Comparison of ENCODE assay signal across 8 cellular contexts in genomic region chr6:111210074-111210729, GRCh38.
DNase-seq lines count a peak whose midpoint lies in the region; ATAC-seq and TF ChIP-seq lines count a peak whose summit lies in the region.

No MANE protein-coding gene starts in this region.

- ATAC-seq in HG03196 (IDR thresholded peaks at IDR 0.05; ENCODE audit: unreplicated experiment), result no peak

- DNase-seq in DMS 273 (lab: John Stamatoyannopoulos, UW; ENCODE audit: unreplicated experiment) (peak; percentile 80), GM19240 (ENCODE audit: insufficient read length, low spot score) (peak; percentile 35), LNCaP clone FGC (ENCODE audit: low read depth) (peak; percentile 25), RKO (ENCODE audit: low spot score) (peak; percentile 76), T47D (ENCODE audit: low read depth in 1 of 2, low spot score in 1 of 2) (peak; percentile 31 to 69), kidney epithelial cell (ENCODE audit: low read depth) (peak; percentile 23), superior temporal gyrus (ENCODE audit: extremely low spot score) (peak; percentile 84)

- TF ChIP-seq CTCF in LNCaP clone FGC (IDR thresholded peaks at IDR 0.05; ENCODE audit: control insufficient read depth, extremely low read depth, insufficient read depth), result peak; percentile 70
- peak; percentile 64 for TF ChIP-seq CTCF in kidney epithelial cell (IDR thresholded peaks at IDR 0.05; ENCODE audit: insufficient read depth, low read length, poor library complexity, severe bottlenecking)

- in situ Hi-C loops in T47D (cut with HindIII; ENCODE audit: low pct_unique_long_range_greater_than_20kb, low sequenced_read_pairs), result no loop called here

- no peaks in the 10 kb centered on the region for H3K27me3 ChIP-seq in kidney epithelial cell (ENCODE audit: control insufficient read depth, insufficient read depth, low read length)

- H3K4me3 ChIP-seq in LNCaP clone FGC (ENCODE audit: low read depth, low read length), result no peak overlapping the region
- H3K4me3 ChIP-seq in kidney epithelial cell (ENCODE audit: low read depth, low read length), result no peak overlapping the region

- no peaks in the 10 kb centered on the region for H3K36me3 ChIP-seq in kidney epithelial cell (ENCODE audit: control insufficient read depth, insufficient read depth, low read length)

Comparison
In these comparisons a context has a peak if more than half of its experiments do, and no peak if none do; other contexts are left out.
1. DNase-seq: peak in every context shown above with its lines; median percentile 84 in superior temporal gyrus; 80 in DMS 273; 76 in RKO; 50 in T47D; 35 in GM19240; 25 in LNCaP clone FGC; 23 in kidney epithelial cell.